In the genomic region with DNA sequence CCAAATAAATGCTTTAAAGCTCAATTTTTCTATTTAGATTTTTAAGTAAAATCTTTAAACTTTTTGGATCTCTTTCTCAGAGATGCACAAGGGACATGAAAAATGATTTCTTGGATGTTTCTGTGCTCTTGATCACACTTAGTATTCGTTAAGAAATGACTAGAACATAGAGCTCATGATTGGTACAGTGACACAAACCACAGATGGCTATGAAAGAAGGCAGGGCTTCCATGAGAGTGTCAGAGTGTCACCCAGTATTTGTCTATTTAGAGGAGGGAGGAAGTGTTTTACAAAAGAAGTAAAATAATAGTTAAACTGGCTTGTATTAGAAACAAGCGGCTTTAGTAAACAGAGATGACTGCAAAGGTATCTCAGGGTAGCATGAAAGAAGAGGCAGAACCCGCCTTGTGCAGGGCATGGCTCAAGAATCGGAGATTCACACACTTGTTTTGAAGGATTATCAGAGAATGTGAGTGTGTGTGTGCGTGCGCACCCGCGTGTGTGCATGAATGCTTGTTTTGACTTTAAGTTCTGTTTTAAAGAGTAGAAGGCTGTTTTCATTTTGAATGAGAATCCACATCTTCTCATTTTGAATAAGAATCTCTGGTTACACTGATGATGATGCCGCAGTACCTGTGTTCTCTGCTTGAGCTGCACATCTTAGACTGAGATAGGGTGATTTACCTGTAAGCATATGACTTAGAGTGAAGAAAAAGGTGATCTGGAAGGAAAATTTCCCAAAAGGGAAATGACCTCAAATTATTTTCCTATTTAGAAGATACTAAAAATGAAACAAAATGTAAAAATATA, we compare ENCODE assay signal across 20 cellular contexts.
DNase-seq lines count a peak whose midpoint lies in the region; ATAC-seq lines count a peak whose summit lies in the region.
"Had no signal": no experiment of that assay in that cellular context is flagged by ENCODE, and none has a peak within 500 bp of the region (broad histone marks: within the 10 kb centered on the region; RNA-seq: fewer than 3 reads in every experiment).

No MANE protein-coding gene starts in this region.

- peaks cover 2% of the 10 kb centered on the region for H3K9me3 Mint-ChIP-seq in activated CD4-positive, alpha-beta T cell treated with anti-CD3 and anti-CD28 coated beads, Interleukin-2, amount 10 ng/mL, durations not matched to agents 7 days and 5 days
- no peaks in the 10 kb centered on the region for H3K9me3 Mint-ChIP-seq in activated naive CD8-positive, alpha-beta T cell treated with anti-CD3 and anti-CD28 coated beads, Interleukin-2, amount 10 ng/mL, durations not matched to agents 7 days and 5 days
- H3K9me3 Mint-ChIP-seq in activated naive CD8-positive, alpha-beta T cell treated with anti-CD3 and anti-CD28 coated beads for 36 hours, result peaks cover 2% of the 10 kb centered on the region
- H3K9me3 Mint-ChIP-seq in T-helper 1 cell treated with Interleukin-12 subunit alpha and Interleukin-12 subunit beta and Interleukin-4 antibody, amounts not matched to agents 30 μg/mL and 1 μg/mL, for 36 hours, result no peaks in the 10 kb centered on the region
- peaks cover 3% of the 10 kb centered on the region for H3K9me3 Mint-ChIP-seq in stimulated activated memory B cell treated with anti-CD40 and anti-IgM and Interleukin-4, amounts not matched to agents 10 μg/mL and 1 μg/mL and 100 μg/mL, for 72 hours

- peaks cover 41% of the 10 kb centered on the region for H3K36me3 Mint-ChIP-seq in activated CD4-positive, alpha-beta T cell treated with anti-CD3 and anti-CD28 coated beads, Interleukin-2, amount 10 ng/mL, durations not matched to agents 7 days and 5 days (ENCODE audit: low read depth)
- peaks cover 38% of the 10 kb centered on the region for H3K36me3 Mint-ChIP-seq in activated naive CD8-positive, alpha-beta T cell treated with anti-CD3 and anti-CD28 coated beads, Interleukin-2, amount 10 ng/mL, durations not matched to agents 7 days and 5 days
- peaks cover 27% of the 10 kb centered on the region for H3K36me3 Mint-ChIP-seq in activated naive CD8-positive, alpha-beta T cell treated with anti-CD3 and anti-CD28 coated beads for 36 hours
- peaks cover 36% of the 10 kb centered on the region for H3K36me3 Mint-ChIP-seq in T-helper 1 cell treated with Interleukin-12 subunit alpha and Interleukin-12 subunit beta and Interleukin-4 antibody, amounts not matched to agents 30 μg/mL and 1 μg/mL, for 36 hours (ENCODE audit: low read depth)
- H3K36me3 Mint-ChIP-seq in stimulated activated memory B cell treated with anti-CD40 and anti-IgM and Interleukin-4, amounts not matched to agents 10 μg/mL and 1 μg/mL and 100 μg/mL, for 72 hours, result peaks cover 51% of the 10 kb centered on the region

- ATAC-seq in activated naive CD8-positive, alpha-beta T cell treated with anti-CD3 and anti-CD28 coated beads, Interleukin-2, amount 10 ng/mL, durations not matched to agents 7 days and 5 days (ENCODE audit: low read depth), result no peak
- no peak for ATAC-seq in stimulated activated memory B cell treated with anti-CD40 and anti-IgM and Interleukin-4, amounts not matched to agents 10 μg/mL and 1 μg/mL and 100 μg/mL, for 72 hours

- H3K27ac Mint-ChIP-seq in activated CD4-positive, alpha-beta T cell treated with anti-CD3 and anti-CD28 coated beads, Interleukin-2, amount 10 ng/mL, durations not matched to agents 7 days and 5 days, result peak overlapping the region; percentile 6
- H3K27ac Mint-ChIP-seq in activated naive CD8-positive, alpha-beta T cell treated with anti-CD3 and anti-CD28 coated beads, Interleukin-2, amount 10 ng/mL, durations not matched to agents 7 days and 5 days, result peak overlapping the region; percentile 54
- no peak overlapping the region for H3K27ac Mint-ChIP-seq in activated naive CD8-positive, alpha-beta T cell treated with anti-CD3 and anti-CD28 coated beads for 36 hours
- peak overlapping the region; percentile 10 for H3K27ac Mint-ChIP-seq in T-helper 1 cell treated with Interleukin-12 subunit alpha and Interleukin-12 subunit beta and Interleukin-4 antibody, amounts not matched to agents 30 μg/mL and 1 μg/mL, for 36 hours
- peak overlapping the region; percentile 41 for H3K27ac Mint-ChIP-seq in stimulated activated memory B cell treated with anti-CD40 and anti-IgM and Interleukin-4, amounts not matched to agents 10 μg/mL and 1 μg/mL and 100 μg/mL, for 72 hours

- DNase-seq in activated CD4-positive, alpha-beta T cell treated with anti-CD3 and anti-CD28 coated beads, Interleukin-2, amount 10 ng/mL, durations not matched to agents 7 days and 5 days, result no peak
- no peak for DNase-seq in activated CD4-positive, alpha-beta T cell treated with anti-CD3 and anti-CD28 coated beads, Interleukin-2, amount 50 U/mL, for 1 hour
- no peak for DNase-seq in activated naive CD8-positive, alpha-beta T cell treated with anti-CD3 and anti-CD28 coated beads, Interleukin-2, amount 10 ng/mL, durations not matched to agents 7 days and 5 days
- no peak for DNase-seq in activated naive CD8-positive, alpha-beta T cell treated with anti-CD3 and anti-CD28 coated beads for 36 hours
- DNase-seq in NCI-H2107 treated with DMSO at 0.1 percent for 48 hours (lab: John Stamatoyannopoulos, UW; ENCODE audit: unreplicated experiment), result no peak
- DNase-seq: BE2C, Caco-2, GM23248, MM.1S, NCI-H1092, NCI-H1436 treated with DMSO at 0.1 percent for 48 hours, NCI-H2029 treated with DMSO at 0.1 percent for 48 hours, NCI-H2171 treated with DMSO at 0.1 percent for 48 hours, NCI-H510A, NCI-H748 treated with DMSO at 0.1 percent for 48 hours, OCI-M1, Right ventricle myocardium superior had no signal

- H3K4me1 Mint-ChIP-seq in activated CD4-positive, alpha-beta T cell treated with anti-CD3 and anti-CD28 coated beads, Interleukin-2, amount 10 ng/mL, durations not matched to agents 7 days and 5 days, result peaks cover 16% of the 10 kb centered on the region
- peaks cover 11% of the 10 kb centered on the region for H3K4me1 Mint-ChIP-seq in activated naive CD8-positive, alpha-beta T cell treated with anti-CD3 and anti-CD28 coated beads, Interleukin-2, amount 10 ng/mL, durations not matched to agents 7 days and 5 days
- H3K4me1 Mint-ChIP-seq in activated naive CD8-positive, alpha-beta T cell treated with anti-CD3 and anti-CD28 coated beads for 36 hours, result peaks cover 9% of the 10 kb centered on the region
- peaks cover 10% of the 10 kb centered on the region for H3K4me1 Mint-ChIP-seq in T-helper 1 cell treated with Interleukin-12 subunit alpha and Interleukin-12 subunit beta and Interleukin-4 antibody, amounts not matched to agents 30 μg/mL and 1 μg/mL, for 36 hours (ENCODE audit: low read depth)
- peaks cover 14% of the 10 kb centered on the region for H3K4me1 Mint-ChIP-seq in stimulated activated memory B cell treated with anti-CD40 and anti-IgM and Interleukin-4, amounts not matched to agents 10 μg/mL and 1 μg/mL and 100 μg/mL, for 72 hours

- CTCF ChIA-PET in activated CD4-positive, alpha-beta T cell treated with anti-CD3 and anti-CD28 coated beads, Interleukin-2, amount 10 ng/mL, durations not matched to agents 7 days and 5 days (lab: Charles Lee), result interaction anchor here (0.6 to 0.7 kb wide), 3 partner anchors 10 to 68 kb away, joined by 3 read pairs; no protein-coding TSS in a partner anchor

- no peaks in the 10 kb centered on the region for H3K27me3 Mint-ChIP-seq in activated CD4-positive, alpha-beta T cell treated with anti-CD3 and anti-CD28 coated beads, Interleukin-2, amount 10 ng/mL, durations not matched to agents 7 days and 5 days
- no peaks in the 10 kb centered on the region for H3K27me3 Mint-ChIP-seq in activated naive CD8-positive, alpha-beta T cell treated with anti-CD3 and anti-CD28 coated beads, Interleukin-2, amount 10 ng/mL, durations not matched to agents 7 days and 5 days
- no peaks in the 10 kb centered on the region for H3K27me3 Mint-ChIP-seq in activated naive CD8-positive, alpha-beta T cell treated with anti-CD3 and anti-CD28 coated beads for 36 hours
- no peaks in the 10 kb centered on the region for H3K27me3 Mint-ChIP-seq in T-helper 1 cell treated with Interleukin-12 subunit alpha and Interleukin-12 subunit beta and Interleukin-4 antibody, amounts not matched to agents 30 μg/mL and 1 μg/mL, for 36 hours (ENCODE audit: low read depth)
- no peaks in the 10 kb centered on the region for H3K27me3 Mint-ChIP-seq in stimulated activated memory B cell treated with anti-CD40 and anti-IgM and Interleukin-4, amounts not matched to agents 10 μg/mL and 1 μg/mL and 100 μg/mL, for 72 hours
- H3K27me3 Mint-ChIP-seq: CD4-positive, CD25-positive, alpha-beta regulatory T cell had no signal

- POLR2A ChIA-PET in activated CD4-positive, alpha-beta T cell treated with anti-CD3 and anti-CD28 coated beads, Interleukin-2, amount 10 ng/mL, durations not matched to agents 7 days and 5 days (lab: Charles Lee), result no interaction called here
- POLR2A ChIA-PET in activated naive CD8-positive, alpha-beta T cell treated with anti-CD3 and anti-CD28 coated beads, Interleukin-2, amount 10 ng/mL, durations not matched to agents 7 days and 5 days (lab: Charles Lee), result interaction anchor here (1.0 kb wide), 1 partner anchor 36 kb away, joined by 3 read pairs; no protein-coding TSS in a partner anchor

- H3K4me3 Mint-ChIP-seq in activated CD4-positive, alpha-beta T cell treated with anti-CD3 and anti-CD28 coated beads, Interleukin-2, amount 10 ng/mL, durations not matched to agents 7 days and 5 days, result no peak overlapping the region
- no peak overlapping the region for H3K4me3 Mint-ChIP-seq in activated naive CD8-positive, alpha-beta T cell treated with anti-CD3 and anti-CD28 coated beads, Interleukin-2, amount 10 ng/mL, durations not matched to agents 7 days and 5 days
- H3K4me3 Mint-ChIP-seq in activated naive CD8-positive, alpha-beta T cell treated with anti-CD3 and anti-CD28 coated beads for 36 hours, result no peak overlapping the region
- no peak overlapping the region for H3K4me3 Mint-ChIP-seq in T-helper 1 cell treated with Interleukin-12 subunit alpha and Interleukin-12 subunit beta and Interleukin-4 antibody, amounts not matched to agents 30 μg/mL and 1 μg/mL, for 36 hours
- H3K4me3 Mint-ChIP-seq in stimulated activated memory B cell treated with anti-CD40 and anti-IgM and Interleukin-4, amounts not matched to agents 10 μg/mL and 1 μg/mL and 100 μg/mL, for 72 hours, result no peak overlapping the region
- H3K4me3 Mint-ChIP-seq: CD4-positive, CD25-positive, alpha-beta regulatory T cell had no signal
